In the genomic region with DNA sequence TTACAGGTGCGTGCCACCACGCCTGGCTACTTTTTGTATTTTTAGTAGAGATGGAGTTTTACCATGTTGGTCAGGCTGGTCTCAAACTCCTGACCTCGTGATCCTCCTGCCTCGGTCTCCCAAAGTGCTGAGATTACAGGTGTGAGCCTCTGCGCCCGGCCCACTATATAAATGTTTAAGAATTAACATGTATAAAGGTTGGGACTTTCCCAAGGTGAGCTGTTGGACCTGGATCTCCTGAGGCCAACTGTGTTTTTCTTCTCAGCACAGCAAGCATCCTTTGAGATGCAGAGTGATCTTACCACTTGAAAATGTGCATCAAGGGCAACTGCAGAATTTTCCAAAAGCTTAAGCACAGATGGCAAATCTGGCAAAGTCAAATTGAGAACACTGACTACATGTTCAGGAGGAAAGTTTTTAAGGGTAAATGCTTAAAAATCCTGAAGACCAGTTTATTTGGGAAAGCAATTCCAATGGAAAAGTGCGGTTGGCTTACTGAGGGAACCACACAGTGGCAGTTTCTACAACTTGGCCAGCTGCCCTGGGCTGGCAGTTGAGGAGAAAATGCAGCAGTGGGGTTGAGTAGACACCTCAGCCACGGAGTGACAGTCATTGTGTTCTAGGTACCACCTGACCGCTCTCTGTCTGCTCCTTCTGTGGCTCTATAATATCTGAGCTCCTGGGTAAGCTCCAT, we compare ENCODE assay signal across 13 cellular contexts.
DNase-seq lines count a peak whose midpoint lies in the region; ATAC-seq and TF ChIP-seq lines count a peak whose summit lies in the region.
"Had no signal": no experiment of that assay in that cellular context is flagged by ENCODE, and none has a peak within 500 bp of the region (broad histone marks: within the 10 kb centered on the region; RNA-seq: fewer than 3 reads in every experiment).

No MANE protein-coding gene starts in this region.

- no peak for TF ChIP-seq CTCF in gastroesophageal sphincter (IDR thresholded peaks at IDR 0.05)

- H3K9me3 ChIP-seq in gastroesophageal sphincter (no peaks in the 10 kb centered on the region), trophoblast cell (ENCODE audit: insufficient read depth, low read depth, low read length) (no peaks in the 10 kb centered on the region)
- H3K9me3 ChIP-seq: MG63 had no signal

- no peak overlapping the region for H2AFZ ChIP-seq in trophoblast cell (ENCODE audit: insufficient read depth, low read length, poor library complexity)

- no peak overlapping the region for H2BK5ac ChIP-seq in trophoblast cell (ENCODE audit: low read depth, low read length, poor library complexity)

- H3K4me2 ChIP-seq in trophoblast cell (ENCODE audit: low read length): no peak overlapping the region

- no peak for ATAC-seq in gastroesophageal sphincter
- ATAC-seq in HG03135 (IDR thresholded peaks at IDR 0.05; ENCODE audit: unreplicated experiment): no peak
- no peak for ATAC-seq in GM21381 (IDR thresholded peaks at IDR 0.05; ENCODE audit: unreplicated experiment)

- WGBS in gastroesophageal sphincter (ENCODE audit: low coverage in 1 of 2), 2 donors: 60 to 67% methylated on average over 2 to 5 of the region's 9 CpGs
- no CpG with 5 or more reads among the region's 9 CpGs for WGBS in trophoblast cell (ENCODE audit: extremely low coverage, insufficient coverage, insufficient read length)

- no peak overlapping the region for H4K91ac ChIP-seq in trophoblast cell (ENCODE audit: low read depth, low read length)

- H3K9ac ChIP-seq in trophoblast cell (ENCODE audit: low read length): no peak overlapping the region

- no peak for TF ChIP-seq POLR2A in gastroesophageal sphincter (IDR thresholded peaks at IDR 0.05)

- H4K8ac ChIP-seq in trophoblast cell (ENCODE audit: low read depth, low read length): no peak overlapping the region

- H3K27me3 ChIP-seq in gastroesophageal sphincter (no peaks in the 10 kb centered on the region), trophoblast cell (ENCODE audit: insufficient read depth, low read length) (no peaks in the 10 kb centered on the region)
- H3K27me3 ChIP-seq: MG63 had no signal

- H2BK120ac ChIP-seq in trophoblast cell (ENCODE audit: insufficient read depth, low read length, poor library complexity): no peak overlapping the region

- no peak overlapping the region for H3K14ac ChIP-seq in trophoblast cell (ENCODE audit: low read length)

- DNase-seq in EH (ENCODE audit: low read depth): peak; percentile 24
- peak; percentile 55 for DNase-seq in NCI-H69 (lab: John Stamatoyannopoulos, UW)
- DNase-seq in trophoblast cell: no peak
- DNase-seq in NCI-H1694 (lab: John Stamatoyannopoulos, UW): no peak
- DNase-seq in DMS114 treated with DMSO at 0.1 percent for 48 hours (lab: John Stamatoyannopoulos, UW; ENCODE audit: unreplicated experiment): no peak
- DNase-seq: activated B cell treated with CpG ODN at 0.5 μM for 24 hours; activated naive CD4-positive, alpha-beta T cell treated with anti-CD3 and anti-CD28 coated beads for 36 hours; CD4-positive, CD25-positive, alpha-beta regulatory T cell; effector memory CD4-positive, alpha-beta T cell; MG63 had no signal

- H3K4ac ChIP-seq in trophoblast cell (ENCODE audit: low read depth, low read length): peak overlapping the region; percentile 43

- H3K27ac ChIP-seq in gastroesophageal sphincter (peak overlapping the region; percentile 86 to 100 (median 93)), trophoblast cell (ENCODE audit: low read depth, low read length) (no peak overlapping the region)

- peaks cover 0 to 10% of the 10 kb centered on the region in 2 donors for H3K36me3 ChIP-seq in gastroesophageal sphincter
- peaks cover 10 to 26% of the 10 kb centered on the region in 2 experiments for H3K36me3 ChIP-seq in trophoblast cell (ENCODE audit: control insufficient read depth in 1 of 2, insufficient read depth in 2 of 2, low read length in 2 of 2)

- H3K23ac ChIP-seq in trophoblast cell (ENCODE audit: low read length): no peak overlapping the region

- TF ChIP-seq EP300 in gastroesophageal sphincter (IDR thresholded peaks at IDR 0.05): no peak

- H3K4me1 ChIP-seq in gastroesophageal sphincter: peaks cover 19 to 100% (median 41%) of the 10 kb centered on the region in 3 donors
- H3K4me1 ChIP-seq in trophoblast cell (ENCODE audit: control insufficient read depth in 1 of 2, insufficient read depth in 2 of 2, low read length in 2 of 2): peaks cover 4 to 11% of the 10 kb centered on the region in 2 experiments

- H4K12ac ChIP-seq in trophoblast cell (ENCODE audit: low read depth, low read length): no peak overlapping the region

- no peak overlapping the region for H2AK5ac ChIP-seq in trophoblast cell (ENCODE audit: low read length)

- peak overlapping the region; percentile 14 to 20 for H3K4me3 ChIP-seq in gastroesophageal sphincter
- H3K4me3 ChIP-seq in trophoblast cell (ENCODE audit: low read depth, low read length): no peak overlapping the region
- H3K4me3 ChIP-seq: MG63 had no signal

- H3K18ac ChIP-seq in trophoblast cell (ENCODE audit: low read length): no peak overlapping the region

- peaks cover 12% of the 10 kb centered on the region for H3K79me2 ChIP-seq in trophoblast cell (ENCODE audit: control insufficient read depth, insufficient read depth, low read length, poor library complexity)

- no peak overlapping the region for H2BK12ac ChIP-seq in trophoblast cell (ENCODE audit: low read length)

- no peaks in the 10 kb centered on the region for H3K79me1 ChIP-seq in trophoblast cell (ENCODE audit: low read length)

Comparison
In these comparisons a context has a peak if more than half of its experiments do, and no peak if none do; other contexts are left out.
1. DNase-seq: peak in EH (single experiment) and NCI-H69 (single experiment); none in trophoblast cell (0 of 2), NCI-H1694 (single experiment) and DMS114 treated with DMSO at 0.1 percent for 48 hours (single experiment).